ENCODE assay signal across 18 cellular contexts in the genomic region with DNA sequence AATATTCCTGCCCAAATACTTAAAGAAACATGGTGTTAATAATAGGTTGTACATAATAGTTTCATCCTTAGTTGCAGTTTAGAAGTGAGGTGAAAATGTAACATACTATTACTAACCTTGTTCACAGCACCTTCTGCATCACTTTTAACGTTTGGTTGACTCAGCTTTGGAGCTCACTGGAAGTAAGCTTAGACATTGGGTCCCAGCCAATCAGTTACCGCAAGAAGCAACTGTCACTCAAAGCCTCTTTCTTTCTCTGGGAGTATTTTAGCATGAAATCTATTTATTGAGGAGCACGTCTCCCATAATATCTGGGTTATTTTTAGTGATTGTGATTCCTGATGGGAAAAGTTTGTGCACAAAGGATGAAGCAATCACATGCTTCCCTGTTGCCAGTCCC.
DNase-seq lines count a peak whose midpoint lies in the region; TF ChIP-seq lines count a peak whose summit lies in the region.
"Had no signal": no experiment of that assay in that cellular context is flagged by ENCODE, and none has a peak within 500 bp of the region (broad histone marks: within the 10 kb centered on the region; RNA-seq: fewer than 3 reads in every experiment).

No MANE protein-coding gene starts in this region.

- peaks cover 0 to 7% (median 0%) of the 10 kb centered on the region in 4 donors for H3K9me3 ChIP-seq in Peyer's patch
- H3K9me3 ChIP-seq: A549, HAP-1 had no signal

- H3K4me1 ChIP-seq in Peyer's patch: no peaks in the 10 kb centered on the region
- H3K4me1 ChIP-seq: A549, HAP-1 had no signal

- in situ Hi-C loops in ACHN (cut with HindIII; ENCODE audit: low pct_ligation_motif_present, low pct_unique_long_range_greater_than_20kb, low sequenced_read_pairs): no loop called here

- no peak for TF ChIP-seq POLR2A in Peyer's patch (IDR thresholded peaks at IDR 0.05)

- H3K4me3 ChIP-seq in Peyer's patch: no peak overlapping the region
- H3K4me3 ChIP-seq: A549, HAP-1 had no signal

- no peak for TF ChIP-seq CTCF in Peyer's patch (IDR thresholded peaks at IDR 0.05)

- H3K36me3 ChIP-seq in Peyer's patch: no peaks in the 10 kb centered on the region
- H3K36me3 ChIP-seq: HAP-1 had no signal

- no peaks in the 10 kb centered on the region for H3K27me3 ChIP-seq in Peyer's patch

- DNase-seq in M059J (ENCODE audit: low read depth) (peak; percentile 2), astrocyte of the hippocampus (ENCODE audit: low read depth, low spot score) (peak; percentile 51), iris pigment epithelial cell (ENCODE audit: low read depth) (peak; percentile 11), ACHN (no peak), NCI-H2107 (lab: John Stamatoyannopoulos, UW) (no peak), Peyer's patch (no peak)
- DNase-seq: 8988T; C1 segment of cervical spinal cord; Calu3; CD4-positive, alpha-beta memory T cell; COR-L47; DMS53; DMS79 treated with DMSO at 0.1 percent for 48 hours; GF-D8; GOT3; HFFc6 had no signal

- no peak overlapping the region for H3K27ac ChIP-seq in Peyer's patch
- H3K27ac ChIP-seq: A549 had no signal

Comparison
In these comparisons a context has a peak if more than half of its experiments do, and no peak if none do; other contexts are left out.
1. DNase-seq: peak in M059J (single experiment), astrocyte of the hippocampus (single experiment) and iris pigment epithelial cell (single experiment); none in ACHN (single experiment), NCI-H2107 (single experiment) and Peyer's patch (0 of 3).